14 cellular contexts compared by ENCODE assay signal in the genomic region with DNA sequence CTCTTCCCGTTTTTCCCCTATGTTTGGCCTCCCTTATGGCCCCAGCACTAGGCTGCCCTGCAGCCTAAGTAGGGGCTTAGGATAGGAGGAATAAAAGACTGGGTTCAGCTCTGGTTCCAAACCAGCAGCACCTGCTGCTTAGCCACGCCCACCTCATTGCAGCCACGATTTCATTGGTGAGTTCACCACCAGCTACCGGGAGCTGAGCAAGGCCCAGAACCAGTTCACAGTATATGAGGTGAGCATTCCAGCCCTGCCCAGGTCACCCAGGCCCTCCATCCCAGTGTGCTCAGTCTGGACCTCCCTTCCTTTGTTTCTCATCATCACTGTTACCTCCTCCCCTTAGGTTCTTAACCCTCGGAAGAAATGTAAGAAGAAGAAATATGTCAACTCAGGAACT. TPM values are rescaled to one million over a fixed set of nuclear protein-coding genes. Genes with fewer than 3 reads are reported as not detected.
DNase-seq lines count a peak whose midpoint lies in the region; ATAC-seq and TF ChIP-seq lines count a peak whose summit lies in the region.
"Had no signal": no experiment of that assay in that cellular context is flagged by ENCODE, and none has a peak within 500 bp of the region (broad histone marks: within the 10 kb centered on the region; RNA-seq: fewer than 3 reads in every experiment).

No MANE protein-coding gene starts in this region.

- no peak overlapping the region for H3K27ac Mint-ChIP-seq in activated CD4-positive, alpha-beta T cell treated with anti-CD3 and anti-CD28 coated beads for 36 hours
- H3K27ac Mint-ChIP-seq: effector memory CD8-positive, alpha-beta T cell; stimulated activated memory B cell treated with anti-CD40 and anti-IgM and Interleukin-4, amounts not matched to agents 10 μg/mL and 1 μg/mL and 100 μg/mL, for 72 hours had no signal

- H3K36me3 ChIP-seq in tibial artery: no peaks in the 10 kb centered on the region

- peaks cover 0 to 15% (median 5%) of the 10 kb centered on the region in 4 donors for H3K4me1 ChIP-seq in tibial artery

- POLR2A ChIA-PET in activated CD4-positive, alpha-beta T cell treated with anti-CD3 and anti-CD28 coated beads for 36 hours (lab: Charles Lee): no interaction called here

- no peak overlapping the region for H3K4me3 Mint-ChIP-seq in activated CD4-positive, alpha-beta T cell treated with anti-CD3 and anti-CD28 coated beads for 36 hours
- H3K4me3 Mint-ChIP-seq: effector memory CD8-positive, alpha-beta T cell; stimulated activated memory B cell treated with anti-CD40 and anti-IgM and Interleukin-4, amounts not matched to agents 10 μg/mL and 1 μg/mL and 100 μg/mL, for 72 hours had no signal

- no peak for TF ChIP-seq POLR2A in erythroblast (IDR thresholded peaks at IDR 0.05; ENCODE audit: low read length)

- peak; percentile 30 for DNase-seq in activated CD4-positive, alpha-beta T cell treated with anti-CD3 and anti-CD28 coated beads for 36 hours
- DNase-seq in activated CD4-positive, alpha-beta T cell treated with anti-CD3 and anti-CD28 coated beads, Interleukin-2, amount 50 U/mL, for 1 hour: no peak
- DNase-seq in NOMO-1 treated with dmso at 0.1 percent for 144 hours (lab: John Stamatoyannopoulos, UW; ENCODE audit: unreplicated experiment) (peak; percentile 5), erythroblast (lab: John Stamatoyannopoulos, UW) (peak; percentile 12 to 32), tibial artery (no peak), kidney glomerular epithelial cell (lab: John Stamatoyannopoulos, UW) (no peak), coronary artery (ENCODE audit: low spot score) (no peak), foreskin fibroblast (no peak)
- DNase-seq: NCI-H1105 treated with DMSO at 0.1 percent for 48 hours had no signal

- no peak for ATAC-seq in activated CD4-positive, alpha-beta T cell treated with anti-CD3 and anti-CD28 coated beads for 36 hours
- ATAC-seq: stimulated activated memory B cell treated with anti-CD40 and anti-IgM and Interleukin-4, amounts not matched to agents 10 μg/mL and 1 μg/mL and 100 μg/mL, for 72 hours had no signal

- TF ChIP-seq CTCF in tibial artery (IDR thresholded peaks at IDR 0.05): no peak
- no peak for TF ChIP-seq CTCF in coronary artery (IDR thresholded peaks at IDR 0.05)
- TF ChIP-seq CTCF in foreskin fibroblast (IDR thresholded peaks at IDR 0.05; ENCODE audit: low read depth, low read length): no peak

- intact Hi-C loops in activated CD4-positive, alpha-beta T cell treated with anti-CD3 and anti-CD28 coated beads for 36 hours (cut with DNase I, micrococcal nuclease): no loop called here
- intact Hi-C loops in tibial artery (cut with DNase I; ENCODE audit: low total_unique reads): no loop called here

- H3K27me3 Mint-ChIP-seq in activated CD4-positive, alpha-beta T cell treated with anti-CD3 and anti-CD28 coated beads for 36 hours: peaks cover 2% of the 10 kb centered on the region
- H3K27me3 Mint-ChIP-seq: stimulated activated memory B cell treated with anti-CD40 and anti-IgM and Interleukin-4, amounts not matched to agents 10 μg/mL and 1 μg/mL and 100 μg/mL, for 72 hours had no signal

- CTCF ChIA-PET in activated CD4-positive, alpha-beta T cell treated with anti-CD3 and anti-CD28 coated beads for 36 hours (lab: Charles Lee): interaction anchor here (0.5 to 2.3 kb wide), 4 partner anchors 12 to 78 kb away, joined by 3 to 15 read pairs (median 4); partner anchors contain the start of gene ARPC4

- H3K4me3 ChIP-seq in tibial artery (no peak overlapping the region), coronary artery (no peak overlapping the region), foreskin fibroblast (ENCODE audit: low read depth in 1 of 2, low read length in 2 of 2) (no peak overlapping the region)

- H3K27ac ChIP-seq in tibial artery (peak overlapping the region; percentile 34 to 64), coronary artery (peak overlapping the region in 1 of 2 donors; percentile 47)
- H3K27ac ChIP-seq: C4-2B had no signal

- H3K9me3 ChIP-seq in tibial artery: no peaks in the 10 kb centered on the region

- no peaks in the 10 kb centered on the region for H3K9me3 Mint-ChIP-seq in activated CD4-positive, alpha-beta T cell treated with anti-CD3 and anti-CD28 coated beads for 36 hours (ENCODE audit: low read depth)
- H3K9me3 Mint-ChIP-seq: effector memory CD8-positive, alpha-beta T cell; stimulated activated memory B cell treated with anti-CD40 and anti-IgM and Interleukin-4, amounts not matched to agents 10 μg/mL and 1 μg/mL and 100 μg/mL, for 72 hours had no signal

- no peaks in the 10 kb centered on the region for H3K27me3 ChIP-seq in tibial artery

- peaks cover 11% of the 10 kb centered on the region for H3K4me1 Mint-ChIP-seq in activated CD4-positive, alpha-beta T cell treated with anti-CD3 and anti-CD28 coated beads for 36 hours
- H3K4me1 Mint-ChIP-seq: stimulated activated memory B cell treated with anti-CD40 and anti-IgM and Interleukin-4, amounts not matched to agents 10 μg/mL and 1 μg/mL and 100 μg/mL, for 72 hours had no signal

- no peaks in the 10 kb centered on the region for H3K36me3 Mint-ChIP-seq in activated CD4-positive, alpha-beta T cell treated with anti-CD3 and anti-CD28 coated beads for 36 hours (ENCODE audit: low read depth)
- H3K36me3 Mint-ChIP-seq: stimulated activated memory B cell treated with anti-CD40 and anti-IgM and Interleukin-4, amounts not matched to agents 10 μg/mL and 1 μg/mL and 100 μg/mL, for 72 hours had no signal

RNA-seq across cellular contexts. Expression of gene CPNE9, which starts 11.5 kb away (rescaled TPM):
- total RNA-seq in activated CD4-positive, alpha-beta T cell treated with anti-CD3 and anti-CD28 coated beads for 36 hours: under 1 TPM; 0.14 to 0.30 TPM
- total RNA-seq: lung microvascular endothelial cell, posterior vena cava had no signal

RNA-seq across cellular contexts. Expression of gene BRPF1, which starts 16.4 kb away (rescaled TPM):
- 10 to 100 TPM; 23.3 to 25.9 TPM for total RNA-seq in activated CD4-positive, alpha-beta T cell treated with anti-CD3 and anti-CD28 coated beads for 36 hours

RNA-seq across cellular contexts. Expression of gene OGG1, which starts 34.6 kb away (rescaled TPM):
- total RNA-seq in activated CD4-positive, alpha-beta T cell treated with anti-CD3 and anti-CD28 coated beads for 36 hours: 10 to 100 TPM; 36.4 to 61.6 TPM

RNA-seq across cellular contexts. Expression of gene CAMK1, which starts 54.6 kb away (rescaled TPM):
- 10 to 100 TPM; 48.4 to 53.1 TPM for total RNA-seq in activated CD4-positive, alpha-beta T cell treated with anti-CD3 and anti-CD28 coated beads for 36 hours

Comparison
In these comparisons a context has a peak if more than half of its experiments do, and no peak if none do; other contexts are left out.
1. DNase-seq: peak in activated CD4-positive, alpha-beta T cell treated with anti-CD3 and anti-CD28 coated beads for 36 hours (single experiment), NOMO-1 treated with dmso at 0.1 percent for 144 hours (single experiment) and erythroblast (2 of 2); none in activated CD4-positive, alpha-beta T cell treated with anti-CD3 and anti-CD28 coated beads, Interleukin-2, amount 50 U/mL, for 1 hour (single experiment), tibial artery (0 of 2), kidney glomerular epithelial cell (single experiment), coronary artery (single experiment) and foreskin fibroblast (0 of 2).